2 cellular contexts compared by ENCODE assay signal in the genomic region with DNA sequence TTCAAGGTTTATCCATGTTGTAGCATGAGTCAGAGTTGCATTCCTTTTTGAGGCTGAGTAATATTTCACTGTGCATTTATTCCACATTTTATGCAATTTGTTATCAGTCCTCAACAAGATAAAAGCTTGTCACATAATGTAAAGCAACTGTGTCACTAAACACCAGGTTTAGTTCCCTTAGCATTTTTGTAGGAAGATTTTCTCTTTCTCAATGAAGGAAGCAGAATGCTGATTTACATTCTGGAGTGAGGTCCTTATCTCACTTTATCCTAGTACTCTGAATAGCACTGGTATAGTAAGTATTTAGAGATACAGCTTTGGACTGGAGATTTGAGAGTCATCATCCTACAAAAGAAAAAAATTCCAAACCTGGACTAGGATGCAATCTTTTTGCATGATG.
TF ChIP-seq lines count a peak whose summit lies in the region.

No MANE protein-coding gene starts in this region.

TF ChIP-seq in HEK293, 187 proteins besides CTCF, POLR2A, EP300 and RAD21:
- TF ChIP-seq, protein P1, sequence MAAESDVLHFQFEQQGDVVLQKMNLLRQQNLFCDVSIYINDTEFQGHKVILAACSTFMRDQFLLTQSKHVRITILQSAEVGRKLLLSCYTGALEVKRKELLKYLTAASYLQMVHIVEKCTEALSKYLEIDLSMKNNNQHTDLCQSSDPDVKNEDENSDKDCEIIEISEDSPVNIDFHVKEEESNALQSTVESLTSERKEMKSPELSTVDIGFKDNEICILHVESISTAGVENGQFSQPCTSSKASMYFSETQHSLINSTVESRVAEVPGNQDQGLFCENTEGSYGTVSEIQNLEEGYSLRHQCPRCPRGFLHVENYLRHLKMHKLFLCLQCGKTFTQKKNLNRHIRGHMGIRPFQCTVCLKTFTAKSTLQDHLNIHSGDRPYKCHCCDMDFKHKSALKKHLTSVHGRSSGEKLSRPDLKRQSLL (tag by site-specific recombination; IDR thresholded peaks at IDR 0.05): no peak
- TF ChIP-seq, protein P2, sequence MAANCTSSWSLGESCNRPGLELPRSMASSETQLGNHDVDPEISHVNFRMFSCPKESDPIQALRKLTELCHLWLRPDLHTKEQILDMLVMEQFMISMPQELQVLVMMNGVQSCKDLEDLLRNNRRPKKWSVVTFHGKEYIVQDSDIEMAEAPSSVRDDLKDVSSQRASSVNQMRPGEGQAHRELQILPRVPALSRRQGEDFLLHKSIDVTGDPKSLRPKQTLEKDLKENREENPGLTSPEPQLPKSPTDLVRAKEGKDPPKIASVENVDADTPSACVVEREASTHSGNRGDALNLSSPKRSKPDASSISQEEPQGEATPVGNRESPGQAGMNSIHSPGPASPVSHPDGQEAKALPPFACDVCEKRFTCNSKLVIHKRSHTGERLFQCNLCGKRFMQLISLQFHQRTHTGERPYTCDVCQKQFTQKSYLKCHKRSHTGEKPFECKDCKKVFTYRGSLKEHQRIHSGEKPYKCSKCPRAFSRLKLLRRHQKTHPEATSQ (tag by site-specific recombination; IDR thresholded peaks at IDR 0.05): no peak
- TF ChIP-seq, protein P3, sequence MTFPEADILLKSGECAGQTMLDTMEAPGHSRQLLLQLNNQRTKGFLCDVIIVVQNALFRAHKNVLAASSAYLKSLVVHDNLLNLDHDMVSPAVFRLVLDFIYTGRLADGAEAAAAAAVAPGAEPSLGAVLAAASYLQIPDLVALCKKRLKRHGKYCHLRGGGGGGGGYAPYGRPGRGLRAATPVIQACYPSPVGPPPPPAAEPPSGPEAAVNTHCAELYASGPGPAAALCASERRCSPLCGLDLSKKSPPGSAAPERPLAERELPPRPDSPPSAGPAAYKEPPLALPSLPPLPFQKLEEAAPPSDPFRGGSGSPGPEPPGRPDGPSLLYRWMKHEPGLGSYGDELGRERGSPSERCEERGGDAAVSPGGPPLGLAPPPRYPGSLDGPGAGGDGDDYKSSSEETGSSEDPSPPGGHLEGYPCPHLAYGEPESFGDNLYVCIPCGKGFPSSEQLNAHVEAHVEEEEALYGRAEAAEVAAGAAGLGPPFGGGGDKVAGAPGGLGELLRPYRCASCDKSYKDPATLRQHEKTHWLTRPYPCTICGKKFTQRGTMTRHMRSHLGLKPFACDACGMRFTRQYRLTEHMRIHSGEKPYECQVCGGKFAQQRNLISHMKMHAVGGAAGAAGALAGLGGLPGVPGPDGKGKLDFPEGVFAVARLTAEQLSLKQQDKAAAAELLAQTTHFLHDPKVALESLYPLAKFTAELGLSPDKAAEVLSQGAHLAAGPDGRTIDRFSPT (tag by site-specific recombination; IDR thresholded peaks at IDR 0.05): no peak
- TF ChIP-seq ZNF146 (tag by site-specific recombination; IDR thresholded peaks at IDR 0.05) (0 out of 2 replicates have a peak, but pooled peaks have one; percentile 12), ZNF10 (tag by site-specific recombination; IDR thresholded peaks at IDR 0.05) (no peak)

TF ChIP-seq in K562, 482 proteins besides CTCF, POLR2A, EP300 and RAD21:
- no peak for TF ChIP-seq TBP (optimal IDR thresholded peaks at IDR 0.05; ENCODE audit: low read depth, low read length)
- TF ChIP-seq ZNF146 (CRISPR knock-in tag; IDR thresholded peaks at IDR 0.05; ENCODE audit: unreplicated experiment): peak; percentile 32
- TF ChIP-seq CHCHD3 (CRISPR knock-in tag; IDR thresholded peaks at IDR 0.05): no peak
- TF ChIP-seq, protein P4, sequence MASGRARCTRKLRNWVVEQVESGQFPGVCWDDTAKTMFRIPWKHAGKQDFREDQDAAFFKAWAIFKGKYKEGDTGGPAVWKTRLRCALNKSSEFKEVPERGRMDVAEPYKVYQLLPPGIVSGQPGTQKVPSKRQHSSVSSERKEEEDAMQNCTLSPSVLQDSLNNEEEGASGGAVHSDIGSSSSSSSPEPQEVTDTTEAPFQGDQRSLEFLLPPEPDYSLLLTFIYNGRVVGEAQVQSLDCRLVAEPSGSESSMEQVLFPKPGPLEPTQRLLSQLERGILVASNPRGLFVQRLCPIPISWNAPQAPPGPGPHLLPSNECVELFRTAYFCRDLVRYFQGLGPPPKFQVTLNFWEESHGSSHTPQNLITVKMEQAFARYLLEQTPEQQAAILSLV (tag; IDR thresholded peaks at IDR 0.05): no peak
- no peak for TF ChIP-seq MTF1 (CRISPR knock-in tag; IDR thresholded peaks at IDR 0.05; ENCODE audit: borderline replicate concordance)
- no peak for TF ChIP-seq NFXL1 (CRISPR knock-in tag; IDR thresholded peaks at IDR 0.05)
- no peak for TF ChIP-seq SMARCB1 (IDR thresholded peaks at IDR 0.05; ENCODE audit: insufficient read length, low read depth)
